20 cellular contexts compared by ENCODE assay signal in the genomic region with DNA sequence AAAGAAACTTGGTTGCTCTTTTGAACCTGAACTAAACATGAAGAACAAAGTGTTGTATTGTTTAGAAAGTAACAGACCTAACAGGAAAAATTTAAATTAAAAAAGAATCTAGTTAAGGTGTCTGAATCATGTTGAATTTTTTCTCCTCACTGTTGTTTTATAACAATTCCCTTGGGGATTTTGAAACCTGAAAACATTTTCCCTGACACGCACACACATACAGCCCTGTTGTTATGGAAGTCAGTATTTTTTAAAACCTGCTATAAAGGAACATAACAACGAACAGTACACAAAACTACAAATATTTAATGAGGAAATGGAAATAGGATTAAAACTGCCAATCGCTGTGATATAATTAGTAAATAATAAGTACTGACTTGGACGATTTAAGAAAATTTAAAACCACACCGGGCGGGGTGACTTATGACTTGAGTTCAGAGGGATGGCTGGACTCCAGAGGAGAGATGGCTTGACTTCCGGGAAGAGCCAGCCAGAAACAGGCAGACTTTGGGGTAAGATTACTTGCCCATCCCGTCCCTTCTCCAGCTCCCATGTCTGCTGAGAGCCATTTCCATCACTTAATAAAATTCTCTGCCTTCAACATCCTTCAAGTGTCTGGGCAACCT. TPM values are rescaled to one million over a fixed set of nuclear protein-coding genes. Genes with fewer than 3 reads are reported as not detected.
A peak's percentile ranks its signal among the peaks of the same experiment; 100 is the strongest.
DNase-seq lines count a peak whose midpoint lies in the region; ATAC-seq lines count a peak whose summit lies in the region.
"Had no signal": no experiment of that assay in that cellular context is flagged by ENCODE, and none has a peak within 500 bp of the region (broad histone marks: within the 10 kb centered on the region; RNA-seq: fewer than 3 reads in every experiment).

No MANE protein-coding gene starts in this region.

- H3K4me3 Mint-ChIP-seq in activated naive CD4-positive, alpha-beta T cell treated with anti-CD3 and anti-CD28 coated beads for 36 hours, result no peak overlapping the region
- H3K4me3 Mint-ChIP-seq in T-helper 17 cell, result no peak overlapping the region
- H3K4me3 Mint-ChIP-seq: effector memory CD8-positive, alpha-beta T cell; type B pancreatic cell had no signal

- ATAC-seq in T-helper 17 cell (no peak), HG03342 (IDR thresholded peaks at IDR 0.05; ENCODE audit: unreplicated experiment) (no peak), HG02884 (IDR thresholded peaks at IDR 0.05; ENCODE audit: unreplicated experiment) (no peak)
- ATAC-seq: A549; effector memory CD8-positive, alpha-beta T cell had no signal

- DNase-seq in activated naive CD4-positive, alpha-beta T cell treated with anti-CD3 and anti-CD28 coated beads for 36 hours, result no peak
- no peak for DNase-seq in activated naive CD4-positive, alpha-beta T cell treated with anti-CD3 and anti-CD28 coated beads, Interleukin-2, amount 50 U/mL, for 16 hours
- DNase-seq in T-helper 17 cell (no peak), fibroblast of the conjunctiva (ENCODE audit: low read depth) (peak; percentile 20), SW 1271 (lab: John Stamatoyannopoulos, UW) (no peak)
- DNase-seq: activated CD8-positive, alpha-beta memory T cell treated with anti-CD3 and anti-CD28 coated beads for 24 hours; activated effector memory CD4-positive, alpha-beta T cell treated with Interleukin-2 at 50 U/mL for 16 hours; brain microvascular endothelial cell; effector memory CD8-positive, alpha-beta T cell; gastrocnemius medialis; NCI-H2029 treated with DMSO at 0.1 percent for 48 hours; NCI-H526 treated with DMSO at 0.1 percent for 48 hours; OCI-M1; right cardiac atrium; stimulated activated CD4-positive, alpha-beta T cell treated with anti-CD3 and anti-CD28 coated beads, Interleukin-2, amount 100 ng/mL, for 24 hours had no signal

- no peaks in the 10 kb centered on the region for H3K9me3 ChIP-seq in T-helper 17 cell (ENCODE audit: control insufficient read depth, low read length, poor library complexity, severe bottlenecking)
- H3K9me3 ChIP-seq: A549, gastrocnemius medialis had no signal

- peaks cover 28% of the 10 kb centered on the region for H3K36me3 Mint-ChIP-seq in activated naive CD4-positive, alpha-beta T cell treated with anti-CD3 and anti-CD28 coated beads for 36 hours (ENCODE audit: low read depth)
- peaks cover 8% of the 10 kb centered on the region for H3K36me3 Mint-ChIP-seq in T-helper 17 cell (ENCODE audit: low read depth)

- H3K9me3 Mint-ChIP-seq in activated naive CD4-positive, alpha-beta T cell treated with anti-CD3 and anti-CD28 coated beads for 36 hours, result no peaks in the 10 kb centered on the region
- H3K9me3 Mint-ChIP-seq: effector memory CD8-positive, alpha-beta T cell; type B pancreatic cell had no signal

- H3K4me1 Mint-ChIP-seq in activated naive CD4-positive, alpha-beta T cell treated with anti-CD3 and anti-CD28 coated beads for 36 hours (ENCODE audit: low read depth), result peaks cover 83% of the 10 kb centered on the region
- peaks cover 59% of the 10 kb centered on the region for H3K4me1 Mint-ChIP-seq in T-helper 17 cell

- H3K27me3 Mint-ChIP-seq in activated naive CD4-positive, alpha-beta T cell treated with anti-CD3 and anti-CD28 coated beads for 36 hours (ENCODE audit: low read depth), result no peaks in the 10 kb centered on the region
- H3K27me3 Mint-ChIP-seq in T-helper 17 cell, result no peaks in the 10 kb centered on the region
- H3K27me3 Mint-ChIP-seq: effector memory CD8-positive, alpha-beta T cell; type B pancreatic cell had no signal

- peak overlapping the region; percentile 33 for H3K27ac ChIP-seq in temporal lobe (ENCODE audit: low read depth, low read length)
- H3K27ac ChIP-seq: A549, brain microvascular endothelial cell had no signal

- peak overlapping the region; percentile 96 for H3K27ac Mint-ChIP-seq in activated naive CD4-positive, alpha-beta T cell treated with anti-CD3 and anti-CD28 coated beads for 36 hours
- H3K27ac Mint-ChIP-seq in T-helper 17 cell, result peak overlapping the region; percentile 91
- H3K27ac Mint-ChIP-seq: type B pancreatic cell had no signal

- intact Hi-C loops in activated naive CD4-positive, alpha-beta T cell treated with anti-CD3 and anti-CD28 coated beads for 36 hours (cut with micrococcal nuclease), result no loop called here

- CTCF ChIA-PET in activated naive CD4-positive, alpha-beta T cell treated with anti-CD3 and anti-CD28 coated beads for 36 hours (lab: Charles Lee), result no interaction called here

RNA-seq across cellular contexts. Expression of a gene that starts 16.2 kb away (rescaled TPM):
- total RNA-seq in activated naive CD4-positive, alpha-beta T cell treated with anti-CD3 and anti-CD28 coated beads for 36 hours, result 100 to 1,000 TPM; 205 to 208 TPM
- total RNA-seq in T-helper 17 cell, result 100 to 1,000 TPM; 603 to 772 TPM
- total RNA-seq in temporal lobe, result 25.8 TPM
